In the genomic region with DNA sequence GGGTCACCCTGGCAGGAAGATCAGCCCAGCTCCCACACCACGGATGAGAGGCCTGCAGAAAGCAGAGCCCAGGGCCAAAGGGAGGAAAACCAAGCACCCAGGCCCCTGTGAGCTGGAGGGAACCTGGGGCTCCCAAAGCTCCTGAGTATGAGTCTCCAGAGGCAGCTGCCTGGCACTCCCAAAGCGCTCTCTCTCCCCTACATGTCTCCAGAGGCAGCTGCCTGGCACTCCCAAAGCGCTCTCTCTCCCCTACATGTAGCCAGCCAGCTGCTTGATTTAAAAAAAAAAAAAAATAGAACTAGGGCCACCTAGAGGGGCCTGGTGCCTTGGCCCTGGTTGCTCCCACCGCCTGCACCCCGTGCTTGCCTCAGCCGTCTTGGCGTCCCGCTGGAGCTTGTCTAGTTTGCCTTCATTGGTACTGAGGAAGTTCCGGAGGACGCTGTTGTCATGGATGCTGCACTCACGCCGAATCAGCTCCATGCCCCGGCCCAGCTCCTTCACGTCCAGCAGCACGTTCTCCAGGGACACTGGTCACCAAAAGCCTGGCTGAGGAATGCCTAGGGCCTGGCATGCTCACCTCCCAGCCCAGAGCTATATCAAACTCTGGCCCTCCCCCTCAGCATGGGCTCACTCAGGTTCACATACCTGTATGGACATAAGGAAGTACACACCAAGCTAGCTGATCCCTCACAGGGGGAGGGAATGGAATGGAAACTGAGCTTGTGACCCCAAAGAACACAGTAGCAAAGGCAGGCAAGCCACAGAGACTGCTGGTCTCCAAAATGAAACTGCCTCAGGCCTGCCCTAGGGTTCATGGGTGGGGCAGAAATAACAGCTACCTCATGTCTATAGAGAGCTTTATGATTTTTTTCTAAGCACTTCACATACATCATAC, we compare ENCODE assay signal across 12 cellular contexts. TPM values are rescaled to one million over a fixed set of nuclear protein-coding genes. Genes with fewer than 3 reads are reported as not detected.
DNase-seq lines count a peak whose midpoint lies in the region; ATAC-seq and TF ChIP-seq lines count a peak whose summit lies in the region.
"Had no signal": no experiment of that assay in that cellular context is flagged by ENCODE, and none has a peak within 500 bp of the region (broad histone marks: within the 10 kb centered on the region; RNA-seq: fewer than 3 reads in every experiment).

No MANE protein-coding gene starts in this region.

- peaks cover 90% of the 10 kb centered on the region for H3K36me3 ChIP-seq in lower lobe of right lung
- peaks cover 0 to 96% (median 85%) of the 10 kb centered on the region in 5 donors for H3K36me3 ChIP-seq in subcutaneous abdominal adipose tissue (ENCODE audit: control insufficient read depth in 5 of 5, insufficient read depth in 5 of 5, low read length in 5 of 5)

- peak overlapping the region; percentile 33 for H3K27ac Mint-ChIP-seq in activated CD4-positive, alpha-beta memory T cell treated with anti-CD3 and anti-CD28 coated beads, Interleukin-2, amount 10 ng/mL, durations not matched to agents 7 days and 5 days
- H3K27ac Mint-ChIP-seq in activated CD4-positive, alpha-beta memory T cell treated with anti-CD3 and anti-CD28 coated beads for 36 hours = no peak overlapping the region
- peak overlapping the region; percentile 75 for H3K27ac Mint-ChIP-seq in activated T-helper 17 cell treated with anti-CD3 and anti-CD28 coated beads, Interleukin-2, amount 50 U/mL, for 72 hours
- H3K27ac Mint-ChIP-seq: dendritic cell treated with granulocyte-macrophage colony-stimulating factor and Interleukin-4, amounts not matched to agents 40 ng/mL and 50 ng/mL, for 4 days; HFFc6 had no signal

- H3K9ac ChIP-seq in subcutaneous abdominal adipose tissue (ENCODE audit: low read length in 5 of 5) = peak overlapping the region in 1 of 5 donors; percentile 8

- H3K27me3 Mint-ChIP-seq in activated CD4-positive, alpha-beta memory T cell treated with anti-CD3 and anti-CD28 coated beads, Interleukin-2, amount 10 ng/mL, durations not matched to agents 7 days and 5 days = no peaks in the 10 kb centered on the region
- no peaks in the 10 kb centered on the region for H3K27me3 Mint-ChIP-seq in activated CD4-positive, alpha-beta memory T cell treated with anti-CD3 and anti-CD28 coated beads for 36 hours
- no peaks in the 10 kb centered on the region for H3K27me3 Mint-ChIP-seq in activated T-helper 17 cell treated with anti-CD3 and anti-CD28 coated beads, Interleukin-2, amount 50 U/mL, for 72 hours
- H3K27me3 Mint-ChIP-seq: dendritic cell treated with granulocyte-macrophage colony-stimulating factor and Interleukin-4, amounts not matched to agents 40 ng/mL and 50 ng/mL, for 4 days had no signal

- no peak for TF ChIP-seq CTCF in lower lobe of right lung (IDR thresholded peaks at IDR 0.05)

- H3K4me1 ChIP-seq in lower lobe of right lung = peaks cover 56% of the 10 kb centered on the region
- H3K4me1 ChIP-seq in subcutaneous abdominal adipose tissue (ENCODE audit: control insufficient read depth in 5 of 5, insufficient read depth in 5 of 5, low read length in 5 of 5) = peaks cover 0 to 58% (median 21%) of the 10 kb centered on the region in 5 donors

- peak overlapping the region; percentile 82 for H3K27ac ChIP-seq in lower lobe of right lung
- H3K27ac ChIP-seq in subcutaneous abdominal adipose tissue (ENCODE audit: low read depth, low read length) = peak overlapping the region; percentile 65

- no peak for DNase-seq in activated CD4-positive, alpha-beta memory T cell treated with anti-CD3 and anti-CD28 coated beads, Interleukin-2, amount 10 ng/mL, durations not matched to agents 7 days and 5 days
- DNase-seq in activated CD4-positive, alpha-beta memory T cell treated with anti-CD3 and anti-CD28 coated beads for 36 hours = no peak
- DNase-seq in lower lobe of right lung (no peak), NCI-H526 (lab: John Stamatoyannopoulos, UW) (no peak), DMS 273 treated with DMSO at 0.1 percent for 48 hours (lab: John Stamatoyannopoulos, UW) (no peak)
- DNase-seq in stimulated activated CD4-positive, alpha-beta T cell treated with anti-CD3 and anti-CD28 coated beads, Interleukin-2, amount 100 ng/mL, for 48 hours = no peak
- DNase-seq: GF-D8, HFFc6, NCI-H1417 had no signal

- H3K9me3 Mint-ChIP-seq in activated CD4-positive, alpha-beta memory T cell treated with anti-CD3 and anti-CD28 coated beads, Interleukin-2, amount 10 ng/mL, durations not matched to agents 7 days and 5 days = no peaks in the 10 kb centered on the region
- no peaks in the 10 kb centered on the region for H3K9me3 Mint-ChIP-seq in activated CD4-positive, alpha-beta memory T cell treated with anti-CD3 and anti-CD28 coated beads for 36 hours
- H3K9me3 Mint-ChIP-seq in activated T-helper 17 cell treated with anti-CD3 and anti-CD28 coated beads, Interleukin-2, amount 50 U/mL, for 72 hours = no peaks in the 10 kb centered on the region
- H3K9me3 Mint-ChIP-seq: dendritic cell treated with granulocyte-macrophage colony-stimulating factor and Interleukin-4, amounts not matched to agents 40 ng/mL and 50 ng/mL, for 4 days; HFFc6 had no signal

- H3K4me3 ChIP-seq in lower lobe of right lung (no peak overlapping the region), subcutaneous abdominal adipose tissue (ENCODE audit: low read depth in 1 of 5, low read length in 5 of 5) (no peak overlapping the region)

- H3K36me3 Mint-ChIP-seq in activated CD4-positive, alpha-beta memory T cell treated with anti-CD3 and anti-CD28 coated beads, Interleukin-2, amount 10 ng/mL, durations not matched to agents 7 days and 5 days (ENCODE audit: low read depth) = peaks cover 33% of the 10 kb centered on the region
- peaks cover 11% of the 10 kb centered on the region for H3K36me3 Mint-ChIP-seq in activated CD4-positive, alpha-beta memory T cell treated with anti-CD3 and anti-CD28 coated beads for 36 hours
- H3K36me3 Mint-ChIP-seq in activated T-helper 17 cell treated with anti-CD3 and anti-CD28 coated beads, Interleukin-2, amount 50 U/mL, for 72 hours (ENCODE audit: low read depth) = peaks cover 82% of the 10 kb centered on the region

- no peak overlapping the region for H3K4me3 Mint-ChIP-seq in activated CD4-positive, alpha-beta memory T cell treated with anti-CD3 and anti-CD28 coated beads, Interleukin-2, amount 10 ng/mL, durations not matched to agents 7 days and 5 days
- H3K4me3 Mint-ChIP-seq in activated CD4-positive, alpha-beta memory T cell treated with anti-CD3 and anti-CD28 coated beads for 36 hours = no peak overlapping the region
- no peak overlapping the region for H3K4me3 Mint-ChIP-seq in activated T-helper 17 cell treated with anti-CD3 and anti-CD28 coated beads, Interleukin-2, amount 50 U/mL, for 72 hours
- H3K4me3 Mint-ChIP-seq: dendritic cell treated with granulocyte-macrophage colony-stimulating factor and Interleukin-4, amounts not matched to agents 40 ng/mL and 50 ng/mL, for 4 days; HFFc6 had no signal

- CTCF ChIA-PET in activated CD4-positive, alpha-beta memory T cell treated with anti-CD3 and anti-CD28 coated beads, Interleukin-2, amount 10 ng/mL, durations not matched to agents 7 days and 5 days (lab: Charles Lee) = interaction anchor here (0.5 to 16.9 kb wide), 15 partner anchors 8 to 130 kb away, joined by 3 to 372 read pairs (median 4); a partner anchor contains a TSS
- CTCF ChIA-PET in activated CD4-positive, alpha-beta memory T cell treated with anti-CD3 and anti-CD28 coated beads for 36 hours (lab: Charles Lee) = interaction anchor here (0.7 to 9.3 kb wide), 10 partner anchors 10 to 191 kb away, joined by 3 to 281 read pairs (median 4); a partner anchor contains a TSS

- ATAC-seq in activated T-helper 17 cell treated with anti-CD3 and anti-CD28 coated beads, Interleukin-2, amount 50 U/mL, for 72 hours (replicated peaks) = no peak
- peak; percentile 6 to 26 for ATAC-seq in lower lobe of right lung

- POLR2A ChIA-PET in activated CD4-positive, alpha-beta memory T cell treated with anti-CD3 and anti-CD28 coated beads, Interleukin-2, amount 10 ng/mL, durations not matched to agents 7 days and 5 days (lab: Charles Lee) = interaction anchor here (0.7 to 2.1 kb wide), 11 partner anchors 12 to 100 kb away, joined by 3 to 12 read pairs (median 5); a partner anchor contains a TSS
- POLR2A ChIA-PET in activated CD4-positive, alpha-beta memory T cell treated with anti-CD3 and anti-CD28 coated beads for 36 hours (lab: Charles Lee) = interaction anchor here (0.6 to 1.7 kb wide), 8 partner anchors 9 to 460 kb away, joined by 3 to 8 read pairs (median 3); a partner anchor contains a TSS

- no peaks in the 10 kb centered on the region for H3K27me3 ChIP-seq in lower lobe of right lung (ENCODE audit: low read depth)
- no peaks in the 10 kb centered on the region for H3K27me3 ChIP-seq in subcutaneous abdominal adipose tissue (ENCODE audit: control insufficient read depth in 5 of 5, insufficient read depth in 4 of 5, low read length in 5 of 5)

- H3K9me3 ChIP-seq in lower lobe of right lung = no peaks in the 10 kb centered on the region
- no peaks in the 10 kb centered on the region for H3K9me3 ChIP-seq in subcutaneous abdominal adipose tissue (ENCODE audit: control insufficient read depth in 5 of 5, low read length in 5 of 5)

- H3K4me1 Mint-ChIP-seq in activated CD4-positive, alpha-beta memory T cell treated with anti-CD3 and anti-CD28 coated beads, Interleukin-2, amount 10 ng/mL, durations not matched to agents 7 days and 5 days = peaks cover 26% of the 10 kb centered on the region
- peaks cover 13% of the 10 kb centered on the region for H3K4me1 Mint-ChIP-seq in activated CD4-positive, alpha-beta memory T cell treated with anti-CD3 and anti-CD28 coated beads for 36 hours (ENCODE audit: low read depth)
- peaks cover 17% of the 10 kb centered on the region for H3K4me1 Mint-ChIP-seq in activated T-helper 17 cell treated with anti-CD3 and anti-CD28 coated beads, Interleukin-2, amount 50 U/mL, for 72 hours

- intact Hi-C loops in activated CD4-positive, alpha-beta memory T cell treated with anti-CD3 and anti-CD28 coated beads for 36 hours (cut with micrococcal nuclease) = no loop called here
- intact Hi-C loops in lower lobe of right lung (cut with DNase I) = no loop called here

RNA-seq across cellular contexts. Expression of a gene that starts 24.7 kb away (rescaled TPM):
- total RNA-seq in activated CD4-positive, alpha-beta memory T cell treated with anti-CD3 and anti-CD28 coated beads, Interleukin-2, amount 10 ng/mL, durations not matched to agents 7 days and 5 days = 1 to 10 TPM; 8.0 to 8.7 TPM
- 1 to 10 TPM; 6.2 to 8.9 TPM for total RNA-seq in activated CD4-positive, alpha-beta memory T cell treated with anti-CD3 and anti-CD28 coated beads for 36 hours
- 1 to 10 TPM; 7.7 to 8.2 TPM for total RNA-seq in activated T-helper 17 cell treated with anti-CD3 and anti-CD28 coated beads, Interleukin-2, amount 50 U/mL, for 72 hours
- 19.3 TPM for total RNA-seq in lower lobe of right lung

RNA-seq across cellular contexts. Expression of a gene that starts 42.6 kb away (rescaled TPM):
- not detected for total RNA-seq in activated CD4-positive, alpha-beta memory T cell treated with anti-CD3 and anti-CD28 coated beads, Interleukin-2, amount 10 ng/mL, durations not matched to agents 7 days and 5 days
- total RNA-seq in activated CD4-positive, alpha-beta memory T cell treated with anti-CD3 and anti-CD28 coated beads for 36 hours = not detected
- under 1 TPM in 1 of 2 donors, not detected in 1; 0.11 TPM for total RNA-seq in activated T-helper 17 cell treated with anti-CD3 and anti-CD28 coated beads, Interleukin-2, amount 50 U/mL, for 72 hours
- 0.65 TPM for total RNA-seq in lower lobe of right lung

RNA-seq across cellular contexts. Expression of a gene that starts 59.1 kb away (rescaled TPM):
- total RNA-seq in activated CD4-positive, alpha-beta memory T cell treated with anti-CD3 and anti-CD28 coated beads, Interleukin-2, amount 10 ng/mL, durations not matched to agents 7 days and 5 days = 10 to 100 TPM; 34.7 to 34.9 TPM
- 10 to 100 TPM; 31.2 to 31.9 TPM for total RNA-seq in activated CD4-positive, alpha-beta memory T cell treated with anti-CD3 and anti-CD28 coated beads for 36 hours
- total RNA-seq in activated T-helper 17 cell treated with anti-CD3 and anti-CD28 coated beads, Interleukin-2, amount 50 U/mL, for 72 hours = 10 to 100 TPM; 19.9 to 33.8 TPM
- total RNA-seq in lower lobe of right lung = 36.1 TPM
